ENCODE assay signal across 20 cellular contexts in the genomic region with DNA sequence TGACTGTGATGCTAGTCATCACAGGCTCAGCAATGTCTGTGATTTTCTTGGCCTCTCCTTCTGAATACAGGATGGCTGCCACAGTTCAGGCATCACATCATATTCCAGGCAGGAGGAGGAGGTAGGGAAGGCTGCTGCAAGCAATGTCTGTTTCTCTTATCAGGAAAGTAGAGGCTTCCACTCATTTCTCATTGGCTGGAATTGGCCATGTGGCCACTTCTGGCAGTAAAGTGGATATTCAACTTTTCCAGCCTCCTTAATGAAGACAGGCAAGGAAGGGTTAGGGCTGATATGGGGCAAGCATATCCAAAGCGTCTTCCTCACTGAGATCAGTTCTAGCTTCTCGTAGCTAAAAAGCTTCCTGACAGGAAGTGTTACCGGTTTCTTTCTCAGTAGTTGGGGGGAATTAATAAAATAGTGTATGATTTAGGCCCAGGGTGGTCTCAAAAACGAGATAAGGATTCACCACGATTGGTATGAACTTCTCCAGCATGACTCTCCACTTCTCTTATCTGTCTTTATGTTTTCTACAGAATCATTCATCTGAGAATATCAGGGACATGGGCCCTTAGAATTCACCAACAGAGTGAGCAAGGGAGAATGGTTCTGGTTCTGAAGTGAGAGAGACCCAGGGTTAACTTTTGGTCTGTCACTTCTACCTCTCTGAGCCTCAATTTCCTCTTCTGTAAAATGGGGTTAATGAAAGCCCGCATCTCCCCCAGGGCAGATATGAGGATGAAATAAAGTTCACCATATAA.
"Had no signal": no experiment of that assay in that cellular context is flagged by ENCODE, and none has a peak within 500 bp of the region (broad histone marks: within the 10 kb centered on the region; RNA-seq: fewer than 3 reads in every experiment).

No MANE protein-coding gene starts in this region.

- FAIRE-seq: endothelial cell of umbilical vein, frontal cortex had no signal

- H3K4me1 Mint-ChIP-seq: endodermal cell had no signal

- H3K36me3 ChIP-seq: heart left ventricle, sigmoid colon, upper lobe of right lung, vagina had no signal

- H3K4me3 Mint-ChIP-seq: endodermal cell; naive B cell; stimulated activated naive B cell treated with anti-CD40 and anti-IgM and Interleukin-4, amounts not matched to agents 10 μg/mL and 1 μg/mL and 100 μg/mL, for 72 hours had no signal

- H3K27ac ChIP-seq: heart left ventricle, sigmoid colon, skin epidermis, testis, tibial nerve, upper lobe of right lung, vagina had no signal

- H3K9me3 ChIP-seq: testis, upper lobe of right lung, vagina had no signal

- H3K4me1 ChIP-seq: heart left ventricle, sigmoid colon, testis, tibial nerve, upper lobe of right lung, vagina had no signal

- H3K4me3 ChIP-seq: heart left ventricle, sigmoid colon, skin epidermis, testis, tibial nerve, upper lobe of right lung, vagina had no signal

- H3K27ac Mint-ChIP-seq: endodermal cell; naive B cell; stimulated activated naive B cell treated with anti-CD40 and anti-IgM and Interleukin-4, amounts not matched to agents 10 μg/mL and 1 μg/mL and 100 μg/mL, for 72 hours; stimulated activated naive CD8-positive, alpha-beta T cell treated with anti-CD3 and anti-CD28 coated beads, Interleukin-15, amount 100 ng/mL, for 72 hours had no signal

- H3K27me3 ChIP-seq: heart left ventricle, sigmoid colon, testis, tibial nerve, upper lobe of right lung, vagina had no signal

- H3K27me3 Mint-ChIP-seq: naive B cell; stimulated activated naive CD8-positive, alpha-beta T cell treated with anti-CD3 and anti-CD28 coated beads, Interleukin-15, amount 100 ng/mL, for 72 hours had no signal

- ATAC-seq: heart left ventricle, left colon, upper lobe of right lung had no signal

- DNase-seq: effector CD4-positive, alpha-beta T cell; endodermal cell; heart left ventricle; hippocampal formation; left colon; mesendoderm; naive B cell; posterior cingulate gyrus; sigmoid colon; stimulated activated CD4-positive, alpha-beta T cell treated with anti-CD3 and anti-CD28 coated beads, Interleukin-2, amount 100 ng/mL, for 24 hours; stimulated activated CD4-positive, alpha-beta T cell treated with anti-CD3 and anti-CD28 coated beads, Interleukin-4, amount 100 ng/mL, for 4 hours; stimulated activated naive B cell treated with anti-CD40 and anti-IgM and Interleukin-4, amounts not matched to agents 10 μg/mL and 1 μg/mL and 100 μg/mL, for 72 hours; stimulated activated naive CD8-positive, alpha-beta T cell treated with anti-CD3 and anti-CD28 coated beads, Interleukin-15, amount 100 ng/mL, for 72 hours; testis; upper lobe of right lung had no signal
